ENCODE assay signal across 8 cellular contexts in genomic region chr5:139513434-139513833, GRCh38. TPM values are rescaled to one million over a fixed set of nuclear protein-coding genes. Genes with fewer than 3 reads are reported as not detected.
A peak's percentile ranks its signal among the peaks of the same experiment; 100 is the strongest.
DNase-seq lines count a peak whose midpoint lies in the region; ATAC-seq and TF ChIP-seq lines count a peak whose summit lies in the region.
"Not testable (repeated sequence)": the region's sequence is repeated elsewhere in the genome, so short reads cannot be mapped to it uniquely, and the experiment has no call there.

No MANE protein-coding gene starts in this region.

- POLR2A ChIA-PET in CD4-positive, alpha-beta T cell (lab: Charles Lee), result interaction anchor here (1.0 to 3.8 kb wide), 7 partner anchors 29 to 109 kb away, joined by 4 to 43 read pairs (median 11); partner anchors contain the start of genes DNAJC18, SPATA24 and STING1
- POLR2A ChIA-PET in Panc1 (lab: Charles Lee), result interaction anchor here (0.5 to 0.7 kb wide), 3 partner anchors 84 to 1015 kb away, joined by 4 to 10 read pairs (median 4); no protein-coding TSS in a partner anchor

- not testable (repeated sequence) for H3K27ac ChIP-seq in CD4-positive, alpha-beta T cell (ENCODE audit: low read depth, low read length); Panc1 (ENCODE audit: low read length); lower lobe of right lung

- not testable (repeated sequence) for H3K36me3 ChIP-seq in Panc1 (ENCODE audit: control insufficient read depth, insufficient read depth, low read length); lower lobe of right lung

- intact Hi-C loops in CD4-positive, alpha-beta T cell (cut with DNase I, micrococcal nuclease), result loop anchor here (1.0 to 10.0 kb wide), 5 partner anchors 31 to 225 kb away; partner anchors contain the start of genes SMIM33 (in 1 of the 2) and STING1 (in 1 of the 2)
- intact Hi-C loops in Panc1 (cut with micrococcal nuclease; ENCODE audit: unreplicated experiment), result loop anchor here (1.0 kb wide), 1 partner anchor 91 kb away; no protein-coding TSS in a partner anchor
- intact Hi-C loops in lower lobe of right lung (cut with DNase I), result loop anchor here (10.0 kb wide), 1 partner anchor 89 kb away; no protein-coding TSS in a partner anchor

- not testable (repeated sequence) for H3K27me3 ChIP-seq in CD4-positive, alpha-beta T cell (ENCODE audit: control insufficient read depth, insufficient read depth, low read length); Panc1 (ENCODE audit: control insufficient read depth, insufficient read depth, low read length); lower lobe of right lung (ENCODE audit: low read depth)

- ATAC-seq in CD4-positive, alpha-beta T cell (ENCODE audit: poor library complexity), result peak; percentile 66
- peak; percentile 38 for ATAC-seq in GM21447 (IDR thresholded peaks at IDR 0.05; ENCODE audit: unreplicated experiment)
- peak; percentile 90 for ATAC-seq in Panc1
- ATAC-seq in lower lobe of right lung, result peak; percentile 86 to 89

- H3K9me3 ChIP-seq in CD4-positive, alpha-beta T cell (ENCODE audit: control insufficient read depth, low read length); Panc1 (ENCODE audit: control insufficient read depth, insufficient read depth, low read depth, low read length); lower lobe of right lung: not testable (repeated sequence)

- peak overlapping the region; percentile 50 for H3K27ac Mint-ChIP-seq in CD4-positive, alpha-beta T cell

- H3K4me1 ChIP-seq in Panc1 (ENCODE audit: control insufficient read depth, insufficient read depth, low read length), result not testable (repeated sequence)
- H3K4me1 ChIP-seq in lower lobe of right lung, result peaks cover 11% of the 10 kb centered on the region

- BruUV-seq in Panc1 (replicated peaks; lab: Mats Ljungman, UMichigan), result not testable (repeated sequence)

- not testable (repeated sequence) for H3K27me3 Mint-ChIP-seq in CD4-positive, alpha-beta T cell

- H3K9me3 Mint-ChIP-seq in CD4-positive, alpha-beta T cell, result not testable (repeated sequence)

- peaks cover 51% of the 10 kb centered on the region for H3K4me1 Mint-ChIP-seq in CD4-positive, alpha-beta T cell (ENCODE audit: low read depth)

- CTCF ChIA-PET in CD4-positive, alpha-beta T cell (lab: Charles Lee), result interaction anchor here (0.7 to 4.6 kb wide), 12 partner anchors 16 to 252 kb away, joined by 3 to 132 read pairs (median 4); partner anchors contain the start of genes DNAJC18 and STING1
- CTCF ChIA-PET in Panc1 (lab: Charles Lee), result interaction anchor here (0.6 to 1.4 kb wide), 7 partner anchors 32 to 108 kb away, joined by 3 to 18 read pairs (median 5); partner anchors contain the start of gene STING1

- not testable (repeated sequence) for H3K36me3 Mint-ChIP-seq in CD4-positive, alpha-beta T cell (ENCODE audit: low read depth)

- peak overlapping the region; percentile 52 for H3K4me3 Mint-ChIP-seq in CD4-positive, alpha-beta T cell

- in situ Hi-C loops in Panc1 (cut with HindIII; ENCODE audit: low pct_unique_long_range_greater_than_20kb, low sequenced_read_pairs), result loop anchor here (25.0 kb wide), 1 partner anchor 101 kb away; the partner anchor contains the start of gene SPATA24

- TF ChIP-seq CTCF in CD4-positive, alpha-beta T cell (IDR thresholded peaks at IDR 0.05), result peak; percentile 82
- TF ChIP-seq CTCF in LNCaP clone FGC (IDR thresholded peaks at IDR 0.05; ENCODE audit: control insufficient read depth, extremely low read depth, insufficient read depth) (peak; percentile 92), Panc1 (IDR thresholded peaks at IDR 0.05) (peak; percentile 87), lower lobe of right lung (IDR thresholded peaks at IDR 0.05) (peak; percentile 80)

- H3K4me3 ChIP-seq in LNCaP clone FGC (ENCODE audit: low read depth, low read length); Panc1 (ENCODE audit: low read depth in 2 of 2, low read length in 2 of 2); lower lobe of right lung: not testable (repeated sequence)

- DNase-seq in CD4-positive, alpha-beta T cell, result peak; percentile 65 to 80 (median 74)
- peak; percentile 57 for DNase-seq in LNCaP clone FGC (ENCODE audit: low read depth)
- peak; percentile 53 for DNase-seq in Panc1 (ENCODE audit: low read depth, low spot score)
- peak; percentile 77 for DNase-seq in activated CD8-positive, alpha-beta memory T cell treated with anti-CD3 and anti-CD28 coated beads, Interleukin-2, amount 50 U/mL, for 48 hours
- peak; percentile 62 for DNase-seq in effector CD8-positive, alpha-beta T cell (lab: John Stamatoyannopoulos, UW)
- peak; percentile 88 for DNase-seq in lower lobe of right lung
- DNase-seq in stimulated activated CD4-positive, alpha-beta T cell treated with anti-CD3 and anti-CD28 coated beads, TNF-alpha, amount 100 ng/mL, for 1 hour (ENCODE audit: low read depth in 3 of 3, low spot score in 1 of 3), result peak; percentile 55 to 63 (median 59)

RNA-seq across cellular contexts. Expression of gene STING1, which starts 30.9 kb away (rescaled TPM):
- total RNA-seq in CD4-positive, alpha-beta T cell, result 100 to 1,000 TPM; 155 to 168 TPM
- total RNA-seq in Panc1 (2021; ENCODE audit: unreplicated experiment) (22.8 TPM), lower lobe of right lung (120 TPM)
- polyA plus RNA-seq in Panc1 (2012; ENCODE audit: insufficient read length), result 25.8 TPM

RNA-seq across cellular contexts. Expression of gene SMIM33, which starts 42.6 kb away (rescaled TPM):
- under 1 TPM in 1 of 2 experiments, not detected in 1; 0.08 TPM for total RNA-seq in CD4-positive, alpha-beta T cell
- total RNA-seq in Panc1 (2021; ENCODE audit: unreplicated experiment), result not detected
- polyA plus RNA-seq in Panc1 (2012; ENCODE audit: insufficient read length), result not detected
- total RNA-seq in lower lobe of right lung, result not detected

RNA-seq across cellular contexts. Expression of gene UBE2D2, which starts 47.7 kb away (rescaled TPM):
- total RNA-seq in CD4-positive, alpha-beta T cell, result 100 to 1,000 TPM; 164 to 174 TPM
- 222 TPM for total RNA-seq in Panc1 (2021; ENCODE audit: unreplicated experiment)
- 98.2 TPM for polyA plus RNA-seq in Panc1 (2012; ENCODE audit: insufficient read length)
- 97.0 TPM for total RNA-seq in lower lobe of right lung

RNA-seq across cellular contexts. Expression of gene ECSCR, which starts 50.9 kb away (rescaled TPM):
- total RNA-seq in CD4-positive, alpha-beta T cell, result not detected
- total RNA-seq in Panc1 (2021; ENCODE audit: unreplicated experiment) (not detected), lower lobe of right lung (48.8 TPM)
- polyA plus RNA-seq in Panc1 (2012; ENCODE audit: insufficient read length), result not detected

Comparison
In these comparisons a context has a peak if more than half of its experiments do, and no peak if none do; other contexts are left out.
1. ATAC-seq: peak in every context shown above with its lines; median percentile 90 in Panc1; 88 in lower lobe of right lung; 66 in CD4-positive, alpha-beta T cell; 38 in GM21447.